ENCODE assay signal across 1 cellular context in genomic region chr6:142412241-142412640, GRCh38.
TF ChIP-seq lines count a peak whose summit lies in the region.

No MANE protein-coding gene starts in this region.

TF ChIP-seq in SK-N-SH, 30 proteins besides CTCF, POLR2A, EP300 and RAD21 (continued from another document):
- TF ChIP-seq TAF1 (IDR thresholded peaks at IDR 0.05; ENCODE audit: borderline replicate concordance, low read depth, low read length), result no peak
